ENCODE assay signal across 17 cellular contexts in genomic region chr9:133057006-133057405, GRCh38. TPM values are rescaled to one million over a fixed set of nuclear protein-coding genes. Genes with fewer than 3 reads are reported as not detected.
DNase-seq lines count a peak whose midpoint lies in the region; ATAC-seq, FAIRE-seq and TF ChIP-seq lines count a peak whose summit lies in the region.
"Had no signal": no experiment of that assay in that cellular context is flagged by ENCODE, and none has a peak within 500 bp of the region (broad histone marks: within the 10 kb centered on the region; RNA-seq: fewer than 3 reads in every experiment).

No MANE protein-coding gene starts in this region.

- H3K9me3 ChIP-seq in HepG2 (ENCODE audit: low read length): no peaks in the 10 kb centered on the region
- no peaks in the 10 kb centered on the region for H3K9me3 ChIP-seq in right lobe of liver
- H3K9me3 ChIP-seq in adrenal gland (replicated peaks in 1 of 3): no peaks in the 10 kb centered on the region
- H3K9me3 ChIP-seq: heart right ventricle, sigmoid colon had no signal

- H3K27me3 Mint-ChIP-seq in stimulated activated naive CD8-positive, alpha-beta T cell treated with anti-CD3 and anti-CD28 coated beads, Interleukin-15, amount 100 ng/mL, for 72 hours: no peaks in the 10 kb centered on the region
- H3K27me3 Mint-ChIP-seq: naive B cell had no signal

- BruUV-seq in HepG2 (replicated peaks; lab: Mats Ljungman, UMichigan): no TSS peak

- no CpG with 5 or more reads among the region's 8 CpGs for WGBS in HepG2 (ENCODE audit: low lambda C conversion rate)
- WGBS in right lobe of liver (ENCODE audit: insufficient coverage, low coverage, low lambda C conversion rate, missing lambda C conversion rate): no CpG with 5 or more reads among the region's 8 CpGs
- WGBS in adrenal gland, 4 donors: 81 to 89% (median 85%) methylated on average over 3 to 8 of the region's 8 CpGs

- in situ Hi-C loops in HepG2 (cut with HindIII; ENCODE audit: extremely low pct_ligation_motif_present, low pct_unique_long_range_greater_than_20kb): no loop called here

- H3K9ac ChIP-seq in HepG2 (ENCODE audit: insufficient read depth, low read depth, low read length): no peak overlapping the region
- H3K9ac ChIP-seq: parathyroid adenoma had no signal

- no peak overlapping the region for H2AFZ ChIP-seq in HepG2 (ENCODE audit: low read length)
- H2AFZ ChIP-seq: parathyroid adenoma had no signal

- no peaks in the 10 kb centered on the region for H3K79me2 ChIP-seq in HepG2 (ENCODE audit: insufficient read depth, low read length)
- H3K79me2 ChIP-seq: parathyroid adenoma had no signal

- H3K4me1 ChIP-seq in HepG2 (ENCODE audit: insufficient read depth, low read length) (peaks cover 34% of the 10 kb centered on the region), right lobe of liver (no peaks in the 10 kb centered on the region), adrenal gland (replicated peaks in 1 of 2) (peaks cover 0 to 6% of the 10 kb centered on the region in 2 donors)
- H3K4me1 ChIP-seq: parathyroid adenoma, sigmoid colon had no signal

- no peak for TF ChIP-seq RAD21 in HepG2 (CRISPR knock-in tag; IDR thresholded peaks at IDR 0.05)

- POLR2A ChIA-PET in HepG2 (lab: Yijun Ruan, JAX): no interaction called here

- FAIRE-seq in HepG2 (lab: Jason Lieb, UNC): no peak
- FAIRE-seq: islet of Langerhans had no signal

- no peak overlapping the region for H3K27ac ChIP-seq in HepG2 (ENCODE audit: extremely low read length, insufficient read depth, low read length)
- H3K27ac ChIP-seq in right lobe of liver: no peak overlapping the region
- no peak overlapping the region for H3K27ac ChIP-seq in adrenal gland
- H3K27ac ChIP-seq: parathyroid adenoma, sigmoid colon had no signal

- CTCF ChIA-PET in HepG2 (lab: Yijun Ruan, JAX; ENCODE audit: low intra/inter-chr PET ratio, low total read pairs): no interaction called here

- H3K4me2 ChIP-seq in HepG2 (ENCODE audit: low read depth, low read length): no peak overlapping the region

- TF ChIP-seq EP300 in HepG2 (IDR thresholded peaks at IDR 0.05; ENCODE audit: low read depth in 2 of 2, low read length in 2 of 2) (no peak), HepG2 (CRISPR knock-in tag; IDR thresholded peaks at IDR 0.05; ENCODE audit: borderline replicate concordance) (no peak)

- H4K20me1 ChIP-seq in HepG2 (ENCODE audit: insufficient read depth, low read length): no peaks in the 10 kb centered on the region

- H3K9me3 Mint-ChIP-seq in stimulated activated naive CD8-positive, alpha-beta T cell treated with anti-CD3 and anti-CD28 coated beads, Interleukin-15, amount 100 ng/mL, for 72 hours: no peaks in the 10 kb centered on the region
- H3K9me3 Mint-ChIP-seq: HFFc6, naive B cell had no signal

- no peak for ATAC-seq in HepG2
- no peak for ATAC-seq in right lobe of liver
- peak; percentile 59 for ATAC-seq in stimulated activated naive CD8-positive, alpha-beta T cell treated with anti-CD3 and anti-CD28 coated beads, Interleukin-15, amount 100 ng/mL, for 72 hours
- ATAC-seq in HG03469 (IDR thresholded peaks at IDR 0.05; ENCODE audit: unreplicated experiment): no peak
- ATAC-seq: heart right ventricle had no signal

- H3K4me3 Mint-ChIP-seq in stimulated activated naive CD8-positive, alpha-beta T cell treated with anti-CD3 and anti-CD28 coated beads, Interleukin-15, amount 100 ng/mL, for 72 hours: no peak overlapping the region
- H3K4me3 Mint-ChIP-seq: HFFc6 had no signal

- peaks cover 65% of the 10 kb centered on the region for H3K4me1 Mint-ChIP-seq in stimulated activated naive CD8-positive, alpha-beta T cell treated with anti-CD3 and anti-CD28 coated beads, Interleukin-15, amount 100 ng/mL, for 72 hours

- TF ChIP-seq POLR2A in HepG2 (IDR thresholded peaks at IDR 0.05; ENCODE audit: insufficient read depth in 1 of 2, low read depth in 2 of 2, low read length in 2 of 2) (no peak), right lobe of liver (IDR thresholded peaks at IDR 0.05) (no peak), adrenal gland (IDR thresholded peaks at IDR 0.05) (no peak)

- TF ChIP-seq CTCF in HepG2 (CRISPR knock-in tag; IDR thresholded peaks at IDR 0.05): no peak
- no peak for TF ChIP-seq CTCF in right lobe of liver (IDR thresholded peaks at IDR 0.05)
- TF ChIP-seq CTCF in adrenal gland (IDR thresholded peaks at IDR 0.05): no peak

- DNase-seq in HepG2 (ENCODE audit: low spot score) (no peak), right lobe of liver (no peak), H7 (peak; percentile 33), adrenal gland (no peak)
- DNase-seq in activated naive CD4-positive, alpha-beta T cell treated with anti-CD3 and anti-CD28 coated beads, Interleukin-2, amount 50 U/mL, for 16 hours: peak; percentile 38
- no peak for DNase-seq in stimulated activated naive CD8-positive, alpha-beta T cell treated with anti-CD3 and anti-CD28 coated beads, Interleukin-15, amount 100 ng/mL, for 72 hours
- DNase-seq: activated gamma-delta T cell; heart right ventricle; HFFc6; naive B cell; NCI-H345; sigmoid colon; stimulated activated CD4-positive, alpha-beta T cell treated with anti-CD3 and anti-CD28 coated beads, Interleukin-2, amount 100 ng/mL, for 24 hours had no signal

- H3K27me3 ChIP-seq in HepG2 (ENCODE audit: control insufficient read depth in 1 of 2, insufficient read depth in 2 of 2, low read length in 2 of 2): no peaks in the 10 kb centered on the region
- no peaks in the 10 kb centered on the region for H3K27me3 ChIP-seq in right lobe of liver
- no peaks in the 10 kb centered on the region for H3K27me3 ChIP-seq in H7 (ENCODE audit: control insufficient read depth, insufficient read depth, low read length)
- no peaks in the 10 kb centered on the region for H3K27me3 ChIP-seq in adrenal gland
- H3K27me3 ChIP-seq: heart right ventricle, sigmoid colon had no signal

- peaks cover 25 to 49% of the 10 kb centered on the region in 2 experiments; a peak in 4 of 5 replicates for H3K36me3 ChIP-seq in HepG2 (replicated peaks in 1 of 2; ENCODE audit: control insufficient read depth in 1 of 2, insufficient read depth in 2 of 2, low read length in 2 of 2)
- H3K36me3 ChIP-seq in right lobe of liver: peaks cover 0 to 36% (median 13%) of the 10 kb centered on the region in 4 donors
- H3K36me3 ChIP-seq in H7 (replicated peaks; ENCODE audit: control insufficient read depth, insufficient read depth, low read length): peaks cover 22% of the 10 kb centered on the region
- peaks cover 0 to 58% of the 10 kb centered on the region in 2 donors for H3K36me3 ChIP-seq in adrenal gland (replicated peaks in 1 of 2)

- H3K4me3 ChIP-seq in HepG2 (replicated peaks in 1 of 3; ENCODE audit: insufficient read depth in 1 of 3, low read depth in 2 of 3, low read length in 3 of 3): no peak overlapping the region
- H3K4me3 ChIP-seq in right lobe of liver: no peak overlapping the region
- H3K4me3 ChIP-seq in H7 (ENCODE audit: insufficient read depth, low read depth, low read length): no peak overlapping the region
- H3K4me3 ChIP-seq in adrenal gland: no peak overlapping the region
- H3K4me3 ChIP-seq: heart right ventricle, lung, sigmoid colon had no signal

- peak overlapping the region; percentile 25 to 42 for H3K27ac Mint-ChIP-seq in stimulated activated naive CD8-positive, alpha-beta T cell treated with anti-CD3 and anti-CD28 coated beads, Interleukin-15, amount 100 ng/mL, for 72 hours
- H3K27ac Mint-ChIP-seq: HFFc6 had no signal

- intact Hi-C loops in HepG2 (cut with micrococcal nuclease; ENCODE audit: unreplicated experiment): no loop called here
- intact Hi-C loops in right lobe of liver (cut with DNase I): no loop called here
- intact Hi-C loops in adrenal gland (cut with DNase I): no loop called here

RNA-seq across cellular contexts. Expression of gene CEL, which starts 4.8 kb away (rescaled TPM):
- 0.62 and 1.5 TPM in 2 replicates for total RNA-seq in HepG2 (2016; rRNA removed; fragmentation: Illumina TruSeq; extraction: Trizol)
- total RNA-seq in HepG2 (2016; cell fraction: cytosol; rRNA removed; fragmentation: Illumina TruSeq; extraction: Trizol; ENCODE audit: low read depth): 0.35 and 0.40 TPM in 2 replicates
- total RNA-seq in HepG2 (2016; cell fraction: insoluble cytoplasmic fraction; rRNA removed; fragmentation: Illumina TruSeq; extraction: Trizol): 0.55 and 1.2 TPM in 2 replicates
- total RNA-seq in HepG2 (2016; cell fraction: membrane; rRNA removed; fragmentation: Illumina TruSeq; extraction: Trizol): 0.83 and 1.2 TPM in 2 replicates
- total RNA-seq in HepG2 (2016; cell fraction: nucleus; rRNA removed; fragmentation: Illumina TruSeq; extraction: Trizol): 1.6 and 1.7 TPM in 2 replicates
- 0.63 and 0.81 TPM in 2 replicates for polyA plus RNA-seq in HepG2 (2011; rRNA removed)
- polyA plus RNA-seq in HepG2 (2011; cell fraction: cytosol; rRNA removed): 0.19 and 0.34 TPM in 2 replicates
- polyA plus RNA-seq in HepG2 (2011; cell fraction: nucleus; rRNA removed): 5.0 and 7.7 TPM in 2 replicates
- 1.2 and 1.6 TPM in 2 replicates for polyA plus RNA-seq in HepG2 (2012)
- 1.0 and 1.1 TPM in 2 replicates for polyA plus RNA-seq in HepG2 (2016; cell fraction: cytosol; fragmentation: Illumina TruSeq; extraction: Trizol; ENCODE audit: low read depth)
- 1.5 and 2.0 TPM in 2 replicates for polyA plus RNA-seq in HepG2 (2016; cell fraction: insoluble cytoplasmic fraction; fragmentation: Illumina TruSeq; extraction: Trizol; ENCODE audit: low read depth)
- polyA plus RNA-seq in HepG2 (2016; cell fraction: membrane; fragmentation: Illumina TruSeq; extraction: Trizol; ENCODE audit: low read depth): 1.9 TPM in 2 replicates
- polyA plus RNA-seq in HepG2 (2016; cell fraction: nucleus; fragmentation: Illumina TruSeq; extraction: Trizol; ENCODE audit: insufficient read depth, low read depth): 7.7 and 8.2 TPM in 2 replicates
- 0.70 TPM in 1 of 2 replicates, not detected in the other for polyA minus RNA-seq in HepG2 (2011; rRNA and poly(A)+ RNA removed; ENCODE audit: low replicate concordance)
- polyA minus RNA-seq in HepG2 (2011; cell fraction: cytosol; rRNA and poly(A)+ RNA removed): not detected in 2 replicates
- 0.50 and 1.2 TPM in 2 replicates for polyA minus RNA-seq in HepG2 (2011; cell fraction: nucleus; rRNA and poly(A)+ RNA removed)
- under 1 TPM in 4 of 6 experiments, not detected in 2; 0.19 to 0.35 (median 0.26) TPM for total RNA-seq in right lobe of liver
- 0.87 and 1.7 TPM in 2 replicates for total RNA-seq in H7 (2014; rRNA removed; shearing (Covaris generic))
- total RNA-seq in adrenal gland: 1 to 10 TPM in 5 of 8 donors, under 1 TPM in 2, not detected in 1; 0.28 to 6.1 (median 1.6) TPM
- polyA plus RNA-seq in adrenal gland: 1 to 10 TPM in 2 of 3 donors, under 1 TPM in 1; 0.27 to 2.7 (median 2.4) TPM

RNA-seq across cellular contexts. Expression of gene GTF3C5, which starts 26.2 kb away (rescaled TPM):
- total RNA-seq in HepG2 (2016; rRNA removed; fragmentation: Illumina TruSeq; extraction: Trizol): 43.4 and 66.9 TPM in 2 replicates
- total RNA-seq in HepG2 (2016; cell fraction: cytosol; rRNA removed; fragmentation: Illumina TruSeq; extraction: Trizol; ENCODE audit: low read depth): 11.7 and 12.3 TPM in 2 replicates
- total RNA-seq in HepG2 (2016; cell fraction: insoluble cytoplasmic fraction; rRNA removed; fragmentation: Illumina TruSeq; extraction: Trizol): 37.9 and 65.5 TPM in 2 replicates
- 20.2 and 20.6 TPM in 2 replicates for total RNA-seq in HepG2 (2016; cell fraction: membrane; rRNA removed; fragmentation: Illumina TruSeq; extraction: Trizol)
- total RNA-seq in HepG2 (2016; cell fraction: nucleus; rRNA removed; fragmentation: Illumina TruSeq; extraction: Trizol): 76.0 and 76.7 TPM in 2 replicates
- 92.6 and 110 TPM in 2 replicates for polyA plus RNA-seq in HepG2 (2011; rRNA removed)
- 46.1 and 57.8 TPM in 2 replicates for polyA plus RNA-seq in HepG2 (2011; cell fraction: cytosol; rRNA removed)
- 477 and 487 TPM in 2 replicates for polyA plus RNA-seq in HepG2 (2011; cell fraction: nucleus; rRNA removed)
- polyA plus RNA-seq in HepG2 (2012): 45.0 and 56.0 TPM in 2 replicates
- 5.5 and 5.8 TPM in 2 replicates for polyA plus RNA-seq in HepG2 (2016; cell fraction: cytosol; fragmentation: Illumina TruSeq; extraction: Trizol; ENCODE audit: low read depth)
- 45.6 and 51.5 TPM in 2 replicates for polyA plus RNA-seq in HepG2 (2016; cell fraction: insoluble cytoplasmic fraction; fragmentation: Illumina TruSeq; extraction: Trizol; ENCODE audit: low read depth)
- 13.2 and 13.8 TPM in 2 replicates for polyA plus RNA-seq in HepG2 (2016; cell fraction: membrane; fragmentation: Illumina TruSeq; extraction: Trizol; ENCODE audit: low read depth)
- 196 and 212 TPM in 2 replicates for polyA plus RNA-seq in HepG2 (2016; cell fraction: nucleus; fragmentation: Illumina TruSeq; extraction: Trizol; ENCODE audit: insufficient read depth, low read depth)
- polyA minus RNA-seq in HepG2 (2011; rRNA and poly(A)+ RNA removed; ENCODE audit: low replicate concordance): 27.9 and 79.3 TPM in 2 replicates
- polyA minus RNA-seq in HepG2 (2011; cell fraction: cytosol; rRNA and poly(A)+ RNA removed): 24.3 and 26.7 TPM in 2 replicates
- polyA minus RNA-seq in HepG2 (2011; cell fraction: nucleus; rRNA and poly(A)+ RNA removed): 98.5 and 99.1 TPM in 2 replicates
- total RNA-seq in right lobe of liver: 10 to 100 TPM; 18.4 to 30.5 (median 19.8) TPM
- 131 and 133 TPM in 2 replicates for total RNA-seq in H7 (2014; rRNA removed; shearing (Covaris generic))
- total RNA-seq in adrenal gland: 10 to 100 TPM; 43.9 to 84.5 (median 57.4) TPM
- 100 to 1,000 TPM in 1 of 3 donors, 10 to 100 TPM in 2; 51.2 to 139 (median 99.5) TPM for polyA plus RNA-seq in adrenal gland

Comparison
In these comparisons a context has a peak if more than half of its experiments do, and no peak if none do; other contexts are left out.
1. DNase-seq: peak in H7 (single experiment) and activated naive CD4-positive, alpha-beta T cell treated with anti-CD3 and anti-CD28 coated beads, Interleukin-2, amount 50 U/mL, for 16 hours (single experiment); none in HepG2 (single experiment), right lobe of liver (0 of 3), stimulated activated naive CD8-positive, alpha-beta T cell treated with anti-CD3 and anti-CD28 coated beads, Interleukin-15, amount 100 ng/mL, for 72 hours (0 of 2) and adrenal gland (0 of 7).